ENCODE assay signal across 8 cellular contexts in genomic region chr6:69796627-69797390, GRCh38. TPM values are rescaled to one million over a fixed set of nuclear protein-coding genes. Genes with fewer than 3 reads are reported as not detected.
DNase-seq lines count a peak whose midpoint lies in the region; TF ChIP-seq lines count a peak whose summit lies in the region.

LMBRD1 (minus strand) TSS chr6:69797010; CDS start chr6:69796881, 129 bp downstream.

- peak; percentile 93 for DNase-seq in COR-L47 (lab: John Stamatoyannopoulos, UW)
- peak; percentile 88 for DNase-seq in GM20000 (ENCODE audit: low spot score)
- DNase-seq in HT-29 (ENCODE audit: low spot score) = peak; percentile 96
- DNase-seq in NK-92 treated with Interleukin-12 subunit alpha and Interleukin-12 subunit beta, amount 100 ng/mL, for 24 hours (lab: John Stamatoyannopoulos, UW) = peak; percentile 96
- peak; percentile 99 for DNase-seq in effector CD8-positive, alpha-beta T cell (lab: John Stamatoyannopoulos, UW)
- DNase-seq in lung microvascular endothelial cell (ENCODE audit: low read depth in 2 of 2) = peak; percentile 94 to 96
- peak; percentile 98 to 99 (median 99) for DNase-seq in stimulated activated CD4-positive, alpha-beta T cell treated with anti-CD3 and anti-CD28 coated beads, TNF-alpha, amount 100 ng/mL, for 48 hours (ENCODE audit: low read depth in 3 of 3)

- TF ChIP-seq CTCF in GM20000 (IDR thresholded peaks at IDR 0.05; ENCODE audit: extremely low read depth, missing control alignments) = peak; percentile 83

- POLR2A ChIA-PET in activated CD8-positive, alpha-beta memory T cell treated with anti-CD3 and anti-CD28 coated beads for 36 hours (lab: Charles Lee) = interaction anchor here (0.6 to 0.7 kb wide), 2 partner anchors 12 to 18 kb away, joined by 3 to 4 read pairs; no protein-coding TSS in a partner anchor

- CTCF ChIA-PET in activated CD8-positive, alpha-beta memory T cell treated with anti-CD3 and anti-CD28 coated beads for 36 hours (lab: Charles Lee) = interaction anchor here (0.6 to 1.4 kb wide), 8 partner anchors 15 to 1492 kb away, joined by 3 to 6 read pairs (median 3); no protein-coding TSS in a partner anchor

RNA-seq across cellular contexts. Expression of gene LMBRD1, which starts in this region (rescaled TPM):
- total RNA-seq in HT-29 (2014; rRNA removed; shearing (Covaris generic)) = 6.7 and 7.5 TPM in 2 replicates
- total RNA-seq in activated CD8-positive, alpha-beta memory T cell treated with anti-CD3 and anti-CD28 coated beads for 36 hours = 10 to 100 TPM; 14.0 TPM
- total RNA-seq in lung microvascular endothelial cell = 11.1 and 15.9 TPM in 2 replicates

Comparison
In these comparisons a context has a peak if more than half of its experiments do, and no peak if none do; other contexts are left out.
1. Peak in every context shown above with its lines: DNase-seq.